ENCODE assay signal across 9 cellular contexts in genomic region chr11:3160252-3161031, GRCh38. TPM values are rescaled to one million over a fixed set of nuclear protein-coding genes. Genes with fewer than 3 reads are reported as not detected.
A peak's percentile ranks its signal among the peaks of the same experiment; 100 is the strongest.
DNase-seq lines count a peak whose midpoint lies in the region; ATAC-seq and TF ChIP-seq lines count a peak whose summit lies in the region.
"Had no signal": no experiment of that assay in that cellular context is flagged by ENCODE, and none has a peak within 500 bp of the region (broad histone marks: within the 10 kb centered on the region; RNA-seq: fewer than 3 reads in every experiment).

No MANE protein-coding gene starts in this region.

- DNase-seq in NCI-H2081 (lab: John Stamatoyannopoulos, UW) (peak; percentile 18 to 48), NCI-H2081 treated with DMSO at 0.1 percent for 48 hours (lab: John Stamatoyannopoulos, UW) (no peak), NT2/D1 (ENCODE audit: low read depth, low spot score) (peak; percentile 85), choroid plexus epithelial cell (ENCODE audit: low read depth) (peak; percentile 96), inferior parietal cortex (ENCODE audit: extremely low spot score) (peak; percentile 89), sigmoid colon (peak; percentile 96), GM19240 (ENCODE audit: insufficient read length, low spot score) (no peak)

- no peak overlapping the region for H3K27ac Mint-ChIP-seq in stimulated activated memory B cell treated with anti-CD40 and anti-IgM and Interleukin-4, amounts not matched to agents 10 μg/mL and 1 μg/mL and 100 μg/mL, for 72 hours

- peaks cover 8% of the 10 kb centered on the region for H3K4me1 Mint-ChIP-seq in stimulated activated memory B cell treated with anti-CD40 and anti-IgM and Interleukin-4, amounts not matched to agents 10 μg/mL and 1 μg/mL and 100 μg/mL, for 72 hours

- H3K4me1 ChIP-seq in NT2/D1 (ENCODE audit: insufficient read depth, insufficient read length) (peaks cover 57% of the 10 kb centered on the region), sigmoid colon (peaks cover 0 to 90% (median 84%) of the 10 kb centered on the region in 4 donors)

- H3K27me3 Mint-ChIP-seq in stimulated activated memory B cell treated with anti-CD40 and anti-IgM and Interleukin-4, amounts not matched to agents 10 μg/mL and 1 μg/mL and 100 μg/mL, for 72 hours = peaks cover 83% of the 10 kb centered on the region

- H3K4me3 Mint-ChIP-seq in stimulated activated memory B cell treated with anti-CD40 and anti-IgM and Interleukin-4, amounts not matched to agents 10 μg/mL and 1 μg/mL and 100 μg/mL, for 72 hours = no peak overlapping the region

- intact Hi-C loops in sigmoid colon (cut with DNase I) = loop anchor here (5.0 to 10.0 kb wide), 3 partner anchors 103 to 766 kb away; partner anchors contain the start of gene CARS1

- peak overlapping the region; percentile 91 to 96 (median 92) for H3K27ac ChIP-seq in sigmoid colon

- no peaks in the 10 kb centered on the region for H3K9me3 Mint-ChIP-seq in stimulated activated memory B cell treated with anti-CD40 and anti-IgM and Interleukin-4, amounts not matched to agents 10 μg/mL and 1 μg/mL and 100 μg/mL, for 72 hours
- H3K9me3 Mint-ChIP-seq: CD8-positive, alpha-beta memory T cell had no signal

- peak overlapping the region; percentile 81 for H3K9ac ChIP-seq in NT2/D1 (ENCODE audit: insufficient read length, low read depth)

- TF ChIP-seq EP300 in sigmoid colon (IDR thresholded peaks at IDR 0.05) = no peak

- ATAC-seq in stimulated activated memory B cell treated with anti-CD40 and anti-IgM and Interleukin-4, amounts not matched to agents 10 μg/mL and 1 μg/mL and 100 μg/mL, for 72 hours = no peak

- H3K9me3 ChIP-seq in NT2/D1 (ENCODE audit: insufficient read depth, low read length) (no peaks in the 10 kb centered on the region), sigmoid colon (no peaks in the 10 kb centered on the region)

- no peaks in the 10 kb centered on the region for H3K36me3 Mint-ChIP-seq in stimulated activated memory B cell treated with anti-CD40 and anti-IgM and Interleukin-4, amounts not matched to agents 10 μg/mL and 1 μg/mL and 100 μg/mL, for 72 hours
- H3K36me3 Mint-ChIP-seq: CD8-positive, alpha-beta memory T cell had no signal

- TF ChIP-seq CTCF in choroid plexus epithelial cell (conservative IDR thresholded peaks at IDR 0.05; ENCODE audit: low read depth, low read length) (no peak), sigmoid colon (IDR thresholded peaks at IDR 0.05) (no peak)

- TF ChIP-seq POLR2A in sigmoid colon (IDR thresholded peaks at IDR 0.05) = peak in 1 of 2 donors; percentile 40

- H3K36me3 ChIP-seq in NT2/D1 (ENCODE audit: insufficient read depth, insufficient read length, low read length) (peaks cover 35% of the 10 kb centered on the region), sigmoid colon (no peaks in the 10 kb centered on the region)

- H3K27me3 ChIP-seq in NT2/D1 (ENCODE audit: insufficient read depth, insufficient read length) = peaks cover 1% of the 10 kb centered on the region
- no peaks in the 10 kb centered on the region for H3K27me3 ChIP-seq in sigmoid colon

- H3K4me3 ChIP-seq in NT2/D1 (ENCODE audit: insufficient read length, low read depth) (peak overlapping the region; percentile 54), choroid plexus epithelial cell (ENCODE audit: low read depth, low read length) (peak overlapping the region; percentile 61), sigmoid colon (peak overlapping the region; percentile 50 to 63 (median 56))

- 5 to 13% methylated on average over 48 of the region's 48 CpGs for WGBS in sigmoid colon, 2 donors

RNA-seq across cellular contexts. Expression of gene OSBPL5, which starts 4.7 kb away (rescaled TPM):
- total RNA-seq in sigmoid colon = 10 to 100 TPM; 28.1 to 69.2 (median 46.2) TPM
- polyA plus RNA-seq in sigmoid colon = 10 to 100 TPM; 16.6 to 29.8 (median 18.6) TPM

RNA-seq across cellular contexts. Expression of gene MRGPRG, which starts 58.2 kb away (rescaled TPM):
- not detected for total RNA-seq in sigmoid colon
- polyA plus RNA-seq in sigmoid colon = not detected
- total RNA-seq: CD8-positive, alpha-beta memory T cell had no signal
- polyA plus RNA-seq: CD8-positive, alpha-beta memory T cell had no signal

Comparison
In these comparisons a context has a peak if more than half of its experiments do, and no peak if none do; other contexts are left out.
1. DNase-seq: peak in NCI-H2081 (2 of 2), NT2/D1 (single experiment), choroid plexus epithelial cell (single experiment), inferior parietal cortex (single experiment) and sigmoid colon (single experiment); none in NCI-H2081 treated with DMSO at 0.1 percent for 48 hours (single experiment) and GM19240 (single experiment).
2. Peak in every context shown above with its lines, with median percentiles within 50 percentile points of each other: H3K4me3 ChIP-seq.